ENCODE assay signal across 8 cellular contexts in genomic region chr12:96407429-96408097, GRCh38. TPM values are rescaled to one million over a fixed set of nuclear protein-coding genes. Genes with fewer than 3 reads are reported as not detected.
DNase-seq lines count a peak whose midpoint lies in the region; ATAC-seq lines count a peak whose summit lies in the region.
"Not testable (repeated sequence)": the region's sequence is repeated elsewhere in the genome, so short reads cannot be mapped to it uniquely, and the experiment has no call there.

No MANE protein-coding gene starts in this region.

- H3K27ac Mint-ChIP-seq in activated naive CD8-positive, alpha-beta T cell treated with anti-CD3 and anti-CD28 coated beads, Interleukin-2, amount 10 ng/mL, durations not matched to agents 7 days and 5 days, result peak overlapping the region; percentile 21

- H3K4me2 ChIP-seq in BLaER1 treated with 17β-estradiol and CSF1 and Interleukin-3, amounts not matched to agents 10 nM and 100 nM, result peak overlapping the region; percentile 56 to 83 (median 73)

- not testable (repeated sequence) for H3K4me3 ChIP-seq in BLaER1 treated with 17β-estradiol and CSF1 and Interleukin-3, amounts not matched to agents 10 nM and 100 nM

- H3K36me3 Mint-ChIP-seq in activated naive CD8-positive, alpha-beta T cell treated with anti-CD3 and anti-CD28 coated beads, Interleukin-2, amount 10 ng/mL, durations not matched to agents 7 days and 5 days, result not testable (repeated sequence)

- POLR2A ChIA-PET in activated naive CD8-positive, alpha-beta T cell treated with anti-CD3 and anti-CD28 coated beads, Interleukin-2, amount 10 ng/mL, durations not matched to agents 7 days and 5 days (lab: Charles Lee), result interaction anchor here (0.5 to 1.3 kb wide), 2 partner anchors 38 to 52 kb away, joined by 4 read pairs; no protein-coding TSS in a partner anchor

- H3K4me1 Mint-ChIP-seq in activated naive CD8-positive, alpha-beta T cell treated with anti-CD3 and anti-CD28 coated beads, Interleukin-2, amount 10 ng/mL, durations not matched to agents 7 days and 5 days, result peaks cover 13% of the 10 kb centered on the region

- not testable (repeated sequence) for H3K27me3 Mint-ChIP-seq in activated naive CD8-positive, alpha-beta T cell treated with anti-CD3 and anti-CD28 coated beads, Interleukin-2, amount 10 ng/mL, durations not matched to agents 7 days and 5 days

- not testable (repeated sequence) for H3K27me3 ChIP-seq in BLaER1 treated with 17β-estradiol and CSF1 and Interleukin-3, amounts not matched to agents 10 nM and 100 nM

- H3K36me3 ChIP-seq in BLaER1 treated with 17β-estradiol and CSF1 and Interleukin-3, amounts not matched to agents 10 nM and 100 nM, result not testable (repeated sequence)

- DNase-seq in MV-4-11 (lab: John Stamatoyannopoulos, UW), result peak; percentile 98
- DNase-seq in activated naive CD8-positive, alpha-beta T cell treated with anti-CD3 and anti-CD28 coated beads, Interleukin-2, amount 10 ng/mL, durations not matched to agents 7 days and 5 days, result not testable (repeated sequence)
- DNase-seq in myocyte (ENCODE audit: low read depth), result peak; percentile 77

- H4K20me1 ChIP-seq in BLaER1 treated with 17β-estradiol and CSF1 and Interleukin-3, amounts not matched to agents 10 nM and 100 nM, result not testable (repeated sequence)

- not testable (repeated sequence) for H3K9me3 ChIP-seq in BLaER1 treated with 17β-estradiol and CSF1 and Interleukin-3, amounts not matched to agents 10 nM and 100 nM (replicated peaks in 1 of 11)

- not testable (repeated sequence) for H3K9me3 Mint-ChIP-seq in activated naive CD8-positive, alpha-beta T cell treated with anti-CD3 and anti-CD28 coated beads, Interleukin-2, amount 10 ng/mL, durations not matched to agents 7 days and 5 days

- peak overlapping the region in 5 of 11 experiments; percentile 0 to 53 (median 21); a peak in 7 of 22 replicates for H3K9ac ChIP-seq in BLaER1 treated with 17β-estradiol and CSF1 and Interleukin-3, amounts not matched to agents 10 nM and 100 nM

- peak overlapping the region in 10 of 11 experiments; percentile 29 to 77 (median 59); a peak in 21 of 22 replicates for H3K27ac ChIP-seq in BLaER1 treated with 17β-estradiol and CSF1 and Interleukin-3, amounts not matched to agents 10 nM and 100 nM

- ATAC-seq in GM18858 (IDR thresholded peaks at IDR 0.05; ENCODE audit: unreplicated experiment) (peak; percentile 92), GM19468 (IDR thresholded peaks at IDR 0.05; ENCODE audit: extremely low read depth, unreplicated experiment) (peak; percentile 87), HG02763 (IDR thresholded peaks at IDR 0.05; ENCODE audit: unreplicated experiment) (peak; percentile 93), HG03196 (IDR thresholded peaks at IDR 0.05; ENCODE audit: unreplicated experiment) (peak; percentile 91)
- ATAC-seq in activated naive CD8-positive, alpha-beta T cell treated with anti-CD3 and anti-CD28 coated beads, Interleukin-2, amount 10 ng/mL, durations not matched to agents 7 days and 5 days (ENCODE audit: low read depth), result not testable (repeated sequence)

- not testable (repeated sequence) for H3K4me3 Mint-ChIP-seq in activated naive CD8-positive, alpha-beta T cell treated with anti-CD3 and anti-CD28 coated beads, Interleukin-2, amount 10 ng/mL, durations not matched to agents 7 days and 5 days

- H3K4me1 ChIP-seq in BLaER1 treated with 17β-estradiol and CSF1 and Interleukin-3, amounts not matched to agents 10 nM and 100 nM, result peaks cover 22 to 59% (median 34%) of the 10 kb centered on the region in 10 experiments

RNA-seq across cellular contexts. Expression of gene CDK17, which starts 7.3 kb away (rescaled TPM):
- total RNA-seq in activated naive CD8-positive, alpha-beta T cell treated with anti-CD3 and anti-CD28 coated beads, Interleukin-2, amount 10 ng/mL, durations not matched to agents 7 days and 5 days, result 10 to 100 TPM; 51.7 to 60.6 TPM
- 69.0 and 73.5 TPM in 2 replicates for total RNA-seq in myocyte
- polyA plus RNA-seq in myocyte (2012), result 15.9 TPM
